In the genomic region with DNA sequence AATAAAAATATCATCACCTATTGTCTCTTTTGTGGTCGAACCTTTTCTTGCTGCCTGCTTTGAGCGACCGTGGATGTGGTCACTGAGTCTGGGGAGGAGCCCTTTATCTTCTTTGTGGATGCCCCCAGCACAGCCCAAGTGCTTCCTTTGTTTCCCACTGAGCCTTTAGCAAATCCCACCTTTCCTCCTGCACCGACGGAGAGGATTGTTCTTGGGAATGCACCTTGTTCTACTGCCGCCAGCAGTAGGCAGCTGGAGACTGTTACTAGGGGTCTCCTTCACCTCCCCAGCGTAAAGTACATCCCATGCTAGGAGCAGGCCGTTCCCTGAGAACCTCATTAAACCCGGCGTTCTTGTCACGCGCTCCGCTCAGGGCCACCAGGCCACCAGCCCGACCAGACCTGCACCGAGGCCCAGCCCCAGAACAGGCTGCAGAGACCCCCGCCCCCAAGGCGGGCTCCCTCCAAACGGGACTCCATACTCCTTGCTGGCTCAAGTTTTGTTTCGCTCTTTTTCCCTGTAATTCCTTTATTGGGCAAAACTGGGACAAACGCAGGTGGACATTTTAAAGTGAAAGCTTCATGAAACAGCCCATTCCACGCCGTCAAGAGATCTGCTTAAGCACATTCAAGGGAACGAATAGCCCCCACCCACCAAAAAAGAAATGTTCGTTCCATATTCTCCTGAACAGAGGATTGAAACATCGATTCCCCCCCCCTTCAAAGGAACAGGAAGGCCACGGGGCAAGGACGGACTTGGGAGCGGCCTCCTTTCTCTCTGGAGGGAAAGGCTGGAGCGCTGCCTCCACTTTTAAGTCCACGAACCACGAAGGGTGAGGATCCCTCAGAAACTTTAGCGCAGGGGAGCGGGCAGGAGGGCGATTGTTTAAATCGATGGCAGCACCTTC, we compare ENCODE assay signal across 8 cellular contexts. TPM values are rescaled to one million over a fixed set of nuclear protein-coding genes. Genes with fewer than 3 reads are reported as not detected.
DNase-seq lines count a peak whose midpoint lies in the region; ATAC-seq and TF ChIP-seq lines count a peak whose summit lies in the region.

No MANE protein-coding gene starts in this region.

- in situ Hi-C loops in brain microvascular endothelial cell (cut with HindIII; ENCODE audit: low pct_ligation_motif_present, low sequenced_read_pairs), result no loop called here

- peak; percentile 49 for TF ChIP-seq RAD21 in SK-N-SH (IDR thresholded peaks at IDR 0.05; ENCODE audit: low read length)

- H2AFZ ChIP-seq in SK-N-SH (ENCODE audit: low read depth), result peak overlapping the region; percentile 84

- peak overlapping the region; percentile 99 for H3K9ac ChIP-seq in SK-N-SH
- H3K9ac ChIP-seq in iPS-20b (ENCODE audit: low read depth, low read length), result peak overlapping the region; percentile 100

- H3K4me1 ChIP-seq in SK-N-SH (ENCODE audit: control insufficient read depth in 1 of 2, insufficient read depth in 2 of 2, low read depth in 1 of 2, low read length in 1 of 2) (peaks cover 28 to 43% of the 10 kb centered on the region in 2 experiments; a peak in 3 of 4 replicates), iPS-20b (ENCODE audit: insufficient read depth, low read length) (peaks cover 20% of the 10 kb centered on the region)

- peak; percentile 55 for DNase-seq in EH (ENCODE audit: low read depth)
- DNase-seq in SK-N-SH, result peak; percentile 72
- peak; percentile 12 for DNase-seq in brain microvascular endothelial cell
- DNase-seq in sciatic nerve (ENCODE audit: low spot score), result peak; percentile 78
- no peak for DNase-seq in GOT3 (lab: John Stamatoyannopoulos, UW)
- no peak for DNase-seq in NCI-H1048 (lab: John Stamatoyannopoulos, UW)

- 0 out of 4 replicates have a peak, but pooled peaks of 1 of the 2 experiments have one; percentile 3 for TF ChIP-seq EP300 in SK-N-SH (IDR thresholded peaks at IDR 0.05; ENCODE audit: borderline replicate concordance in 1 of 2, low read depth in 1 of 2, low read length in 1 of 2)

- H3K9me2 ChIP-seq in SK-N-SH, result no peaks in the 10 kb centered on the region

- H3K4me2 ChIP-seq in SK-N-SH, result peak overlapping the region; percentile 91

- H3K36me3 ChIP-seq in KOPT-K1 (ENCODE audit: insufficient read depth, low read length) (peaks cover 32% of the 10 kb centered on the region), SK-N-SH (replicated peaks in 1 of 2; ENCODE audit: control insufficient read depth in 1 of 2, insufficient read depth in 2 of 2, low read length in 1 of 2) (peaks cover 25 to 27% of the 10 kb centered on the region in 2 experiments), brain microvascular endothelial cell (replicated peaks) (peaks cover 23% of the 10 kb centered on the region), iPS-20b (ENCODE audit: insufficient read depth, low read depth, low read length) (peaks cover 32% of the 10 kb centered on the region)

- intact Hi-C loops in sciatic nerve (cut with DNase I), result loop anchor here (5.0 kb wide), 1 partner anchor 116 kb away; no protein-coding TSS in a partner anchor

- CTCF ChIA-PET in SK-N-SH (lab: Yijun Ruan, JAX), result interaction anchor here (0.8 to 10.6 kb wide), 15 partner anchors 9 to 117 kb away, joined by 3 to 146 read pairs (median 8); partner anchors contain the start of genes GGCX and SH2D6

- TF ChIP-seq CTCF in SK-N-SH (IDR thresholded peaks at IDR 0.05) (peak; percentile 39), brain microvascular endothelial cell (IDR thresholded peaks at IDR 0.05; ENCODE audit: low read depth, low read length, missing control alignments) (peak; percentile 49)

- WGBS in SK-N-SH (ENCODE audit: low lambda C conversion rate), result 5% methylated on average over 28 of the region's 35 CpGs

- POLR2A ChIA-PET in SK-N-SH (lab: Yijun Ruan, JAX), result interaction anchor here (0.9 to 6.1 kb wide), 18 partner anchors 8 to 139 kb away, joined by 3 to 135 read pairs (median 11); partner anchors contain the start of gene SH2D6

- H4K20me1 ChIP-seq in SK-N-SH (ENCODE audit: insufficient read depth), result peaks cover 34% of the 10 kb centered on the region

- H3K27ac ChIP-seq in KOPT-K1 (ENCODE audit: low read depth, low read length, poor library complexity, severe bottlenecking), result peak overlapping the region; percentile 98
- H3K27ac ChIP-seq in SK-N-SH (ENCODE audit: low read depth in 2 of 2, low read length in 1 of 2), result peak overlapping the region; percentile 98 to 100
- peak overlapping the region; percentile 98 for H3K27ac ChIP-seq in brain microvascular endothelial cell
- peak overlapping the region; percentile 99 for H3K27ac ChIP-seq in iPS-20b (ENCODE audit: low read length)

- H3K79me2 ChIP-seq in SK-N-SH (ENCODE audit: insufficient read depth), result peaks cover 61% of the 10 kb centered on the region

- H3K4me3 ChIP-seq in SK-N-SH (ENCODE audit: low read depth in 2 of 2, low read length in 1 of 2) (peak overlapping the region; percentile 94 to 99), brain microvascular endothelial cell (ENCODE audit: low read depth, low read length) (peak overlapping the region; percentile 100), iPS-20b (ENCODE audit: low read length) (peak overlapping the region; percentile 95)

- H3K9me3 ChIP-seq in KOPT-K1 (ENCODE audit: insufficient read depth, low read length, poor library complexity, severe bottlenecking), result no peaks in the 10 kb centered on the region
- no peaks in the 10 kb centered on the region for H3K9me3 ChIP-seq in SK-N-SH
- H3K9me3 ChIP-seq in iPS-20b (ENCODE audit: insufficient read depth, low read depth, low read length), result no peaks in the 10 kb centered on the region

- ATAC-seq in sciatic nerve, result peak; percentile 63

- H3K27me3 ChIP-seq in SK-N-SH (ENCODE audit: insufficient read depth) (no peaks in the 10 kb centered on the region), brain microvascular endothelial cell (replicated peaks) (no peaks in the 10 kb centered on the region), iPS-20b (ENCODE audit: insufficient read depth, low read length) (no peaks in the 10 kb centered on the region)

- H3F3A ChIP-seq in SK-N-SH (replicated peaks; ENCODE audit: insufficient read depth), result peaks cover 9% of the 10 kb centered on the region

TF ChIP-seq in SK-N-SH, 30 proteins besides CTCF, POLR2A, EP300 and RAD21:
- no peak; the same call in 1 of the 2 replicates for TF ChIP-seq TAF1 (IDR thresholded peaks at IDR 0.05; ENCODE audit: borderline replicate concordance, low read depth, low read length)
- TF ChIP-seq, protein P1, sequence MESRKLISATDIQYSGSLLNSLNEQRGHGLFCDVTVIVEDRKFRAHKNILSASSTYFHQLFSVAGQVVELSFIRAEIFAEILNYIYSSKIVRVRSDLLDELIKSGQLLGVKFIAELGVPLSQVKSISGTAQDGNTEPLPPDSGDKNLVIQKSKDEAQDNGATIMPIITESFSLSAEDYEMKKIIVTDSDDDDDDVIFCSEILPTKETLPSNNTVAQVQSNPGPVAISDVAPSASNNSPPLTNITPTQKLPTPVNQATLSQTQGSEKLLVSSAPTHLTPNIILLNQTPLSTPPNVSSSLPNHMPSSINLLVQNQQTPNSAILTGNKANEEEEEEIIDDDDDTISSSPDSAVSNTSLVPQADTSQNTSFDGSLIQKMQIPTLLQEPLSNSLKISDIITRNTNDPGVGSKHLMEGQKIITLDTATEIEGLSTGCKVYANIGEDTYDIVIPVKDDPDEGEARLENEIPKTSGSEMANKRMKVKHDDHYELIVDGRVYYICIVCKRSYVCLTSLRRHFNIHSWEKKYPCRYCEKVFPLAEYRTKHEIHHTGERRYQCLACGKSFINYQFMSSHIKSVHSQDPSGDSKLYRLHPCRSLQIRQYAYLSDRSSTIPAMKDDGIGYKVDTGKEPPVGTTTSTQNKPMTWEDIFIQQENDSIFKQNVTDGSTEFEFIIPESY (IDR thresholded peaks at IDR 0.05; ENCODE audit: borderline replicate concordance, low read depth), result no peak
- no peak for TF ChIP-seq FOXM1 (IDR thresholded peaks at IDR 0.05; ENCODE audit: low read depth)
- TF ChIP-seq, protein P2, sequence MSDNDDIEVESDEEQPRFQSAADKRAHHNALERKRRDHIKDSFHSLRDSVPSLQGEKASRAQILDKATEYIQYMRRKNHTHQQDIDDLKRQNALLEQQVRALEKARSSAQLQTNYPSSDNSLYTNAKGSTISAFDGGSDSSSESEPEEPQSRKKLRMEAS (IDR thresholded peaks at IDR 0.05; ENCODE audit: low read depth), result 0 out of 2 replicates have a peak, but pooled peaks have one; percentile 29
- no peak for TF ChIP-seq ELF1 (IDR thresholded peaks at IDR 0.05)
- TF ChIP-seq EZH2phosphoT487 (IDR thresholded peaks at IDR 0.05; ENCODE audit: borderline replicate concordance, low read depth), result no peak
- no peak for TF ChIP-seq YY1 (IDR thresholded peaks at IDR 0.05; ENCODE audit: low read depth)
- peak; percentile 14 for TF ChIP-seq CHD2 (IDR thresholded peaks at IDR 0.05; ENCODE audit: low read length, partially characterized antibody)
- TF ChIP-seq SIN3A (IDR thresholded peaks at IDR 0.05; ENCODE audit: borderline replicate concordance, low read depth, low read length), result peak; percentile 48; the same call in 1 of the 2 replicates
- TF ChIP-seq POLR2AphosphoS5 (IDR thresholded peaks at IDR 0.05; ENCODE audit: low read depth, low read length), result peak; percentile 11; the same call in 1 of the 2 replicates
- peak; percentile 23; the same call in 1 of the 2 replicates for TF ChIP-seq SMC3 (IDR thresholded peaks at IDR 0.05; ENCODE audit: low read depth, low read length)

RNA-seq across cellular contexts. Expression of gene MAT2A, which starts 1.1 kb away (rescaled TPM):
- polyA plus RNA-seq in SK-N-SH (2012; rRNA removed), result 187 and 326 TPM in 2 replicates
- 139 and 151 TPM in 2 replicates for polyA plus RNA-seq in SK-N-SH (2012; cell fraction: cytosol; rRNA removed)
- polyA plus RNA-seq in SK-N-SH (2012; cell fraction: nucleus; rRNA removed), result 429 and 1,108 TPM in 2 replicates
- total RNA-seq in sciatic nerve, result 168 TPM

RNA-seq across cellular contexts. Expression of gene GGCX, which starts 23.4 kb away (rescaled TPM):
- polyA plus RNA-seq in SK-N-SH (2012; rRNA removed), result 26.5 and 34.5 TPM in 2 replicates
- 26.0 and 31.5 TPM in 2 replicates for polyA plus RNA-seq in SK-N-SH (2012; cell fraction: cytosol; rRNA removed)
- polyA plus RNA-seq in SK-N-SH (2012; cell fraction: nucleus; rRNA removed), result 32.1 and 32.7 TPM in 2 replicates
- total RNA-seq in sciatic nerve, result 36.6 TPM

RNA-seq across cellular contexts. Expression of gene VAMP8, which starts 39.5 kb away (rescaled TPM):
- polyA plus RNA-seq in SK-N-SH (2012; rRNA removed), result 0.72 and 1.3 TPM in 2 replicates
- polyA plus RNA-seq in SK-N-SH (2012; cell fraction: cytosol; rRNA removed), result 1.1 and 1.5 TPM in 2 replicates
- polyA plus RNA-seq in SK-N-SH (2012; cell fraction: nucleus; rRNA removed), result 0.52 and 0.87 TPM in 2 replicates
- 31.1 TPM for total RNA-seq in sciatic nerve

RNA-seq across cellular contexts. Expression of gene VAMP5, which starts 46.4 kb away (rescaled TPM):
- polyA plus RNA-seq in SK-N-SH (2012; rRNA removed), result 9.8 and 12.0 TPM in 2 replicates
- 7.2 and 10.5 TPM in 2 replicates for polyA plus RNA-seq in SK-N-SH (2012; cell fraction: cytosol; rRNA removed)
- 1.8 and 5.7 TPM in 2 replicates for polyA plus RNA-seq in SK-N-SH (2012; cell fraction: nucleus; rRNA removed)
- 71.2 TPM for total RNA-seq in sciatic nerve

RNA-seq across cellular contexts. Expression of gene RNF181, which starts 57.7 kb away (rescaled TPM):
- polyA plus RNA-seq in SK-N-SH (2012; rRNA removed), result 312 and 353 TPM in 2 replicates
- polyA plus RNA-seq in SK-N-SH (2012; cell fraction: cytosol; rRNA removed), result 256 and 277 TPM in 2 replicates
- 222 and 297 TPM in 2 replicates for polyA plus RNA-seq in SK-N-SH (2012; cell fraction: nucleus; rRNA removed)
- 71.2 TPM for total RNA-seq in sciatic nerve

Comparison
In these comparisons a context has a peak if more than half of its experiments do, and no peak if none do; other contexts are left out.
1. DNase-seq: peak in EH (single experiment), SK-N-SH (single experiment), brain microvascular endothelial cell (single experiment) and sciatic nerve (single experiment); none in GOT3 (single experiment) and NCI-H1048 (single experiment).
2. Peak in every context shown above with its lines, with median percentiles within 50 percentile points of each other: H3K27ac ChIP-seq and H3K4me3 ChIP-seq.